13 cellular contexts compared by ENCODE assay signal in genomic region chr3:37934631-37935289, GRCh38. TPM values are rescaled to one million over a fixed set of nuclear protein-coding genes. Genes with fewer than 3 reads are reported as not detected.
DNase-seq lines count a peak whose midpoint lies in the region; TF ChIP-seq lines count a peak whose summit lies in the region.
"Had no signal": no experiment of that assay in that cellular context is flagged by ENCODE, and none has a peak within 500 bp of the region (broad histone marks: within the 10 kb centered on the region; RNA-seq: fewer than 3 reads in every experiment).

No MANE protein-coding gene starts in this region.

- H3K36me3 ChIP-seq in SJSA1 (no peaks in the 10 kb centered on the region), muscle layer of duodenum (ENCODE audit: control insufficient read depth in 1 of 2, insufficient read depth in 2 of 2, low read length in 2 of 2) (no peaks in the 10 kb centered on the region), WERI-Rb-1 (no peaks in the 10 kb centered on the region; the same call in 1 of the 2 replicates)

- no peak for DNase-seq in SJSA1 (ENCODE audit: low read depth in 1 of 2, low spot score in 2 of 2)
- DNase-seq in fibroblast of pulmonary artery (ENCODE audit: low read depth) = peak; percentile 47
- no peak for DNase-seq in HPDE6-E6E7 (ENCODE audit: extremely low spot score)
- DNase-seq in posterior cingulate gyrus = no peak
- no peak for DNase-seq in cortex of kidney (lab: John Stamatoyannopoulos, UW)
- no peak for DNase-seq in WERI-Rb-1
- DNase-seq: activated T-cell treated with anti-CD3 and anti-CD28 coated beads, Interleukin-2, amount 50 U/mL, for 4 hours; anterior cingulate cortex; COR-L47; naive B cell; NCI-H2081 had no signal

- H3K4me3 ChIP-seq in SJSA1 (no peak overlapping the region), fibroblast of pulmonary artery (replicated peaks; ENCODE audit: low read depth, low read length) (no peak overlapping the region), muscle layer of duodenum (ENCODE audit: low read depth in 1 of 2, low read length in 2 of 2) (no peak overlapping the region), WERI-Rb-1 (ENCODE audit: low read depth, low read length) (no peak overlapping the region)

- H3K9me3 ChIP-seq in SJSA1 (replicated peaks) (no peaks in the 10 kb centered on the region), muscle layer of duodenum (ENCODE audit: control insufficient read depth in 1 of 2, low read length in 2 of 2) (no peaks in the 10 kb centered on the region), WERI-Rb-1 (ENCODE audit: severe bottlenecking) (peaks cover 2% of the 10 kb centered on the region)

- no peak for TF ChIP-seq CTCF in 22Rv1 (IDR thresholded peaks at IDR 0.05)
- TF ChIP-seq CTCF in fibroblast of pulmonary artery (IDR thresholded peaks at IDR 0.05; ENCODE audit: low read length, missing control alignments) = no peak
- TF ChIP-seq CTCF in WERI-Rb-1 (IDR thresholded peaks at IDR 0.05; ENCODE audit: low read depth, low read length) = no peak

- intact Hi-C loops in posterior cingulate gyrus (cut with DNase I) = no loop called here

- H3K27me3 ChIP-seq in SJSA1 (replicated peaks) = no peaks in the 10 kb centered on the region
- no peaks in the 10 kb centered on the region for H3K27me3 ChIP-seq in muscle layer of duodenum (ENCODE audit: low read depth, low read length)
- no peaks in the 10 kb centered on the region for H3K27me3 ChIP-seq in WERI-Rb-1 (ENCODE audit: insufficient read depth, low read depth, severe bottlenecking)

- H3K27ac ChIP-seq in 22Rv1 (peak overlapping the region; percentile 86), SJSA1 (peak overlapping the region; percentile 71), muscle layer of duodenum (ENCODE audit: low read length) (peak overlapping the region; percentile 0), WERI-Rb-1 (no peak overlapping the region)

- peaks cover 51% of the 10 kb centered on the region for H3K4me1 ChIP-seq in SJSA1 (replicated peaks)
- H3K4me1 ChIP-seq in muscle layer of duodenum (ENCODE audit: control insufficient read depth in 1 of 2, insufficient read depth in 2 of 2, low read length in 2 of 2) = peaks cover 10 to 25% of the 10 kb centered on the region in 2 donors

RNA-seq across cellular contexts. Expression of gene VILL, which starts 55.8 kb away (rescaled TPM):
- total RNA-seq in SJSA1 (2014; rRNA removed; shearing (Covaris generic)) = 0.13 and 0.16 TPM in 2 replicates
